Comparison of ENCODE assay signal across 1 cellular context in the genomic region with DNA sequence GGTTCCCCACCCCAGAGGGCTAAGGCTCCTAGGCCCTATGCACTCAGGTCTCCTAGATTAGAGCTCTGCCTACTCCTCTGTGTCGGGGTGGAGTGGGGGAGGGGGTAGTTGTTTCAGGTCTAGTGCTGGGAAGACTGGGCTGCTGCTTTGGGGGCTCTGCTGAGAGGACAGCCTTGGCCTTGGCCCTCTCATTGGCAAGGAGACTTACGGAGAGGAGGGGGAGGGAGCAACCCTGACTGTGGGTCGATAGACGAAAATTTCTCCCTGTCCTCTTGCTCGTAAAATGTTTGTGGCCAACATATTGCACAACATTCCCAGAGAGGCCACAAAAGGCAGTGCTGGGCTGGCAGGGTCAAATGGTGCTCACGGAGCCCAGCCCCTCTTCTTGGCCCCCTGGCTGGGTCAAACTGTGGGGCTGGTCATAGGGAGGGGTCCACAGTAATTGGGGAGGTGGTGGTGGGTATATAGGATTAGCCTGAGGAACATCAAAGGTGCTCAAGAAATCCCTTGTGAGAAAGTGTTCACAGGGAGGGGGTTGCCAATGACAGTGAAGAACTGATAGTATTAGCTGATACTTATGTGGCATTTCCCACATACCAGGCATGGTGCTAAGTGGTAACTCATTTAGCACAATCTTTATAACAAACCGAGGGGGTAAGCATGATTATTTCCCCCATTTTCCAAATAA.
TF ChIP-seq lines count a peak whose summit lies in the region.

No MANE protein-coding gene starts in this region.

TF ChIP-seq in K562, 482 proteins besides CTCF, POLR2A, EP300 and RAD21 (continued from another document and continues in another):
- TF ChIP-seq, protein P1, sequence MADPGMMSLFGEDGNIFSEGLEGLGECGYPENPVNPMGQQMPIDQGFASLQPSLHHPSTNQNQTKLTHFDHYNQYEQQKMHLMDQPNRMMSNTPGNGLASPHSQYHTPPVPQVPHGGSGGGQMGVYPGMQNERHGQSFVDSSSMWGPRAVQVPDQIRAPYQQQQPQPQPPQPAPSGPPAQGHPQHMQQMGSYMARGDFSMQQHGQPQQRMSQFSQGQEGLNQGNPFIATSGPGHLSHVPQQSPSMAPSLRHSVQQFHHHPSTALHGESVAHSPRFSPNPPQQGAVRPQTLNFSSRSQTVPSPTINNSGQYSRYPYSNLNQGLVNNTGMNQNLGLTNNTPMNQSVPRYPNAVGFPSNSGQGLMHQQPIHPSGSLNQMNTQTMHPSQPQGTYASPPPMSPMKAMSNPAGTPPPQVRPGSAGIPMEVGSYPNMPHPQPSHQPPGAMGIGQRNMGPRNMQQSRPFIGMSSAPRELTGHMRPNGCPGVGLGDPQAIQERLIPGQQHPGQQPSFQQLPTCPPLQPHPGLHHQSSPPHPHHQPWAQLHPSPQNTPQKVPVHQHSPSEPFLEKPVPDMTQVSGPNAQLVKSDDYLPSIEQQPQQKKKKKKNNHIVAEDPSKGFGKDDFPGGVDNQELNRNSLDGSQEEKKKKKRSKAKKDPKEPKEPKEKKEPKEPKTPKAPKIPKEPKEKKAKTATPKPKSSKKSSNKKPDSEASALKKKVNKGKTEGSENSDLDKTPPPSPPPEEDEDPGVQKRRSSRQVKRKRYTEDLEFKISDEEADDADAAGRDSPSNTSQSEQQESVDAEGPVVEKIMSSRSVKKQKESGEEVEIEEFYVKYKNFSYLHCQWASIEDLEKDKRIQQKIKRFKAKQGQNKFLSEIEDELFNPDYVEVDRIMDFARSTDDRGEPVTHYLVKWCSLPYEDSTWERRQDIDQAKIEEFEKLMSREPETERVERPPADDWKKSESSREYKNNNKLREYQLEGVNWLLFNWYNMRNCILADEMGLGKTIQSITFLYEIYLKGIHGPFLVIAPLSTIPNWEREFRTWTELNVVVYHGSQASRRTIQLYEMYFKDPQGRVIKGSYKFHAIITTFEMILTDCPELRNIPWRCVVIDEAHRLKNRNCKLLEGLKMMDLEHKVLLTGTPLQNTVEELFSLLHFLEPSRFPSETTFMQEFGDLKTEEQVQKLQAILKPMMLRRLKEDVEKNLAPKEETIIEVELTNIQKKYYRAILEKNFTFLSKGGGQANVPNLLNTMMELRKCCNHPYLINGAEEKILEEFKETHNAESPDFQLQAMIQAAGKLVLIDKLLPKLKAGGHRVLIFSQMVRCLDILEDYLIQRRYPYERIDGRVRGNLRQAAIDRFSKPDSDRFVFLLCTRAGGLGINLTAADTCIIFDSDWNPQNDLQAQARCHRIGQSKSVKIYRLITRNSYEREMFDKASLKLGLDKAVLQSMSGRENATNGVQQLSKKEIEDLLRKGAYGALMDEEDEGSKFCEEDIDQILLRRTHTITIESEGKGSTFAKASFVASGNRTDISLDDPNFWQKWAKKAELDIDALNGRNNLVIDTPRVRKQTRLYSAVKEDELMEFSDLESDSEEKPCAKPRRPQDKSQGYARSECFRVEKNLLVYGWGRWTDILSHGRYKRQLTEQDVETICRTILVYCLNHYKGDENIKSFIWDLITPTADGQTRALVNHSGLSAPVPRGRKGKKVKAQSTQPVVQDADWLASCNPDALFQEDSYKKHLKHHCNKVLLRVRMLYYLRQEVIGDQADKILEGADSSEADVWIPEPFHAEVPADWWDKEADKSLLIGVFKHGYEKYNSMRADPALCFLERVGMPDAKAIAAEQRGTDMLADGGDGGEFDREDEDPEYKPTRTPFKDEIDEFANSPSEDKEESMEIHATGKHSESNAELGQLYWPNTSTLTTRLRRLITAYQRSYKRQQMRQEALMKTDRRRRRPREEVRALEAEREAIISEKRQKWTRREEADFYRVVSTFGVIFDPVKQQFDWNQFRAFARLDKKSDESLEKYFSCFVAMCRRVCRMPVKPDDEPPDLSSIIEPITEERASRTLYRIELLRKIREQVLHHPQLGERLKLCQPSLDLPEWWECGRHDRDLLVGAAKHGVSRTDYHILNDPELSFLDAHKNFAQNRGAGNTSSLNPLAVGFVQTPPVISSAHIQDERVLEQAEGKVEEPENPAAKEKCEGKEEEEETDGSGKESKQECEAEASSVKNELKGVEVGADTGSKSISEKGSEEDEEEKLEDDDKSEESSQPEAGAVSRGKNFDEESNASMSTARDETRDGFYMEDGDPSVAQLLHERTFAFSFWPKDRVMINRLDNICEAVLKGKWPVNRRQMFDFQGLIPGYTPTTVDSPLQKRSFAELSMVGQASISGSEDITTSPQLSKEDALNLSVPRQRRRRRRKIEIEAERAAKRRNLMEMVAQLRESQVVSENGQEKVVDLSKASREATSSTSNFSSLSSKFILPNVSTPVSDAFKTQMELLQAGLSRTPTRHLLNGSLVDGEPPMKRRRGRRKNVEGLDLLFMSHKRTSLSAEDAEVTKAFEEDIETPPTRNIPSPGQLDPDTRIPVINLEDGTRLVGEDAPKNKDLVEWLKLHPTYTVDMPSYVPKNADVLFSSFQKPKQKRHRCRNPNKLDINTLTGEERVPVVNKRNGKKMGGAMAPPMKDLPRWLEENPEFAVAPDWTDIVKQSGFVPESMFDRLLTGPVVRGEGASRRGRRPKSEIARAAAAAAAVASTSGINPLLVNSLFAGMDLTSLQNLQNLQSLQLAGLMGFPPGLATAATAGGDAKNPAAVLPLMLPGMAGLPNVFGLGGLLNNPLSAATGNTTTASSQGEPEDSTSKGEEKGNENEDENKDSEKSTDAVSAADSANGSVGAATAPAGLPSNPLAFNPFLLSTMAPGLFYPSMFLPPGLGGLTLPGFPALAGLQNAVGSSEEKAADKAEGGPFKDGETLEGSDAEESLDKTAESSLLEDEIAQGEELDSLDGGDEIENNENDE (IDR thresholded peaks at IDR 0.05; ENCODE audit: low read depth, low read length): no peak
- TF ChIP-seq POLR2H (tag; IDR thresholded peaks at IDR 0.05; ENCODE audit: low read depth): no peak
- TF ChIP-seq SREBF1 (IDR thresholded peaks at IDR 0.05; ENCODE audit: borderline replicate concordance, low read depth, low read length): no peak
- TF ChIP-seq SIN3B (IDR thresholded peaks at IDR 0.05; ENCODE audit: low read depth): no peak
- no peak for TF ChIP-seq NEUROD1 (IDR thresholded peaks at IDR 0.05; ENCODE audit: borderline replicate concordance, low read depth, low read length, partially characterized antibody)
- TF ChIP-seq, protein P2, sequence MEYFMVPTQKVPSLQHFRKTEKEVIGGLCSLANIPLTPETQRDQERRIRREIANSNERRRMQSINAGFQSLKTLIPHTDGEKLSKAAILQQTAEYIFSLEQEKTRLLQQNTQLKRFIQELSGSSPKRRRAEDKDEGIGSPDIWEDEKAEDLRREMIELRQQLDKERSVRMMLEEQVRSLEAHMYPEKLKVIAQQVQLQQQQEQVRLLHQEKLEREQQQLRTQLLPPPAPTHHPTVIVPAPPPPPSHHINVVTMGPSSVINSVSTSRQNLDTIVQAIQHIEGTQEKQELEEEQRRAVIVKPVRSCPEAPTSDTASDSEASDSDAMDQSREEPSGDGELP (CRISPR knock-in tag; IDR thresholded peaks at IDR 0.05; ENCODE audit: borderline replicate concordance): no peak
- no peak for TF ChIP-seq HDAC6 (IDR thresholded peaks at IDR 0.05; ENCODE audit: low read depth, low read length)
- TF ChIP-seq, protein P3, sequence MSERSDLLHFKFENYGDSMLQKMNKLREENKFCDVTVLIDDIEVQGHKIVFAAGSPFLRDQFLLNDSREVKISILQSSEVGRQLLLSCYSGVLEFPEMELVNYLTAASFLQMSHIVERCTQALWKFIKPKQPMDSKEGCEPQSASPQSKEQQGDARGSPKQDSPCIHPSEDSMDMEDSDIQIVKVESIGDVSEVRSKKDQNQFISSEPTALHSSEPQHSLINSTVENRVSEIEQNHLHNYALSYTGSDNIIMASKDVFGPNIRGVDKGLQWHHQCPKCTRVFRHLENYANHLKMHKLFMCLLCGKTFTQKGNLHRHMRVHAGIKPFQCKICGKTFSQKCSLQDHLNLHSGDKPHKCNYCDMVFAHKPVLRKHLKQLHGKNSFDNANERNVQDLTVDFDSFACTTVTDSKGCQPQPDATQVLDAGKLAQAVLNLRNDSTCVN (CRISPR knock-in tag; IDR thresholded peaks at IDR 0.05): no peak
- TF ChIP-seq, protein P4, sequence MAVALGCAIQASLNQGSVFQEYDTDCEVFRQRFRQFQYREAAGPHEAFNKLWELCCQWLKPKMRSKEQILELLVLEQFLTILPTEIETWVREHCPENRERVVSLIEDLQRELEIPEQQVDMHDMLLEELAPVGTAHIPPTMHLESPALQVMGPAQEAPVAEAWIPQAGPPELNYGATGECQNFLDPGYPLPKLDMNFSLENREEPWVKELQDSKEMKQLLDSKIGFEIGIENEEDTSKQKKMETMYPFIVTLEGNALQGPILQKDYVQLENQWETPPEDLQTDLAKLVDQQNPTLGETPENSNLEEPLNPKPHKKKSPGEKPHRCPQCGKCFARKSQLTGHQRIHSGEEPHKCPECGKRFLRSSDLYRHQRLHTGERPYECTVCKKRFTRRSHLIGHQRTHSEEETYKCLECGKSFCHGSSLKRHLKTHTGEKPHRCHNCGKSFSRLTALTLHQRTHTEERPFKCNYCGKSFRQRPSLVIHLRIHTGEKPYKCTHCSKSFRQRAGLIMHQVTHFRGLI (CRISPR knock-in tag; IDR thresholded peaks at IDR 0.05): no peak
- TF ChIP-seq NR4A1 (CRISPR knock-in tag; IDR thresholded peaks at IDR 0.05): no peak
- no peak for TF ChIP-seq NR4A1 (tag; IDR thresholded peaks at IDR 0.05)
- no peak for TF ChIP-seq ZNF77 (CRISPR knock-in tag; IDR thresholded peaks at IDR 0.05)
- TF ChIP-seq STAT5B (CRISPR knock-in tag; IDR thresholded peaks at IDR 0.05): no peak
- TF ChIP-seq ZNF23 (CRISPR knock-in tag; IDR thresholded peaks at IDR 0.05): no peak
- TF ChIP-seq RFX1 (IDR thresholded peaks at IDR 0.05): no peak
- no peak for TF ChIP-seq ZNF134 (CRISPR knock-in tag; conservative IDR thresholded peaks at IDR 0.05)
- TF ChIP-seq MEF2A (IDR thresholded peaks at IDR 0.05; ENCODE audit: control insufficient read depth, low read depth, low read length): no peak
- TF ChIP-seq CCNT2 (IDR thresholded peaks at IDR 0.05; ENCODE audit: borderline replicate concordance, extremely low read depth, insufficient read length, low read depth, low read length): no peak
- peak; percentile 22; the same call in 1 of the 2 replicates for TF ChIP-seq EHMT2 (IDR thresholded peaks at IDR 0.05)
- TF ChIP-seq ZNF79 (CRISPR knock-in tag; IDR thresholded peaks at IDR 0.05; ENCODE audit: low read depth): no peak
- TF ChIP-seq CHD2 (IDR thresholded peaks at IDR 0.05; ENCODE audit: low read depth, low read length): no peak; the same call in 1 of the 2 replicates
- TF ChIP-seq, protein P5, sequence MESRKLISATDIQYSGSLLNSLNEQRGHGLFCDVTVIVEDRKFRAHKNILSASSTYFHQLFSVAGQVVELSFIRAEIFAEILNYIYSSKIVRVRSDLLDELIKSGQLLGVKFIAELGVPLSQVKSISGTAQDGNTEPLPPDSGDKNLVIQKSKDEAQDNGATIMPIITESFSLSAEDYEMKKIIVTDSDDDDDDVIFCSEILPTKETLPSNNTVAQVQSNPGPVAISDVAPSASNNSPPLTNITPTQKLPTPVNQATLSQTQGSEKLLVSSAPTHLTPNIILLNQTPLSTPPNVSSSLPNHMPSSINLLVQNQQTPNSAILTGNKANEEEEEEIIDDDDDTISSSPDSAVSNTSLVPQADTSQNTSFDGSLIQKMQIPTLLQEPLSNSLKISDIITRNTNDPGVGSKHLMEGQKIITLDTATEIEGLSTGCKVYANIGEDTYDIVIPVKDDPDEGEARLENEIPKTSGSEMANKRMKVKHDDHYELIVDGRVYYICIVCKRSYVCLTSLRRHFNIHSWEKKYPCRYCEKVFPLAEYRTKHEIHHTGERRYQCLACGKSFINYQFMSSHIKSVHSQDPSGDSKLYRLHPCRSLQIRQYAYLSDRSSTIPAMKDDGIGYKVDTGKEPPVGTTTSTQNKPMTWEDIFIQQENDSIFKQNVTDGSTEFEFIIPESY (CRISPR knock-in tag; IDR thresholded peaks at IDR 0.05): no peak
- TF ChIP-seq HEY1 (CRISPR knock-in tag; IDR thresholded peaks at IDR 0.05; ENCODE audit: borderline replicate concordance): no peak
- no peak for TF ChIP-seq ZNF830 (CRISPR knock-in tag; IDR thresholded peaks at IDR 0.05)
- TF ChIP-seq MAFK (IDR thresholded peaks at IDR 0.05; ENCODE audit: low read length): no peak
- no peak for TF ChIP-seq ZC3H8 (IDR thresholded peaks at IDR 0.05)
- TF ChIP-seq JUND (IDR thresholded peaks at IDR 0.05; ENCODE audit: borderline replicate concordance, low read depth, low read length): no peak
- TF ChIP-seq JUND (tag; IDR thresholded peaks at IDR 0.05; ENCODE audit: borderline replicate concordance, low read depth, low read length): no peak; the same call in 2 of the 3 replicates
- TF ChIP-seq RFX5 (IDR thresholded peaks at IDR 0.05; ENCODE audit: low read depth, low read length): no peak
- TF ChIP-seq, protein P6, sequence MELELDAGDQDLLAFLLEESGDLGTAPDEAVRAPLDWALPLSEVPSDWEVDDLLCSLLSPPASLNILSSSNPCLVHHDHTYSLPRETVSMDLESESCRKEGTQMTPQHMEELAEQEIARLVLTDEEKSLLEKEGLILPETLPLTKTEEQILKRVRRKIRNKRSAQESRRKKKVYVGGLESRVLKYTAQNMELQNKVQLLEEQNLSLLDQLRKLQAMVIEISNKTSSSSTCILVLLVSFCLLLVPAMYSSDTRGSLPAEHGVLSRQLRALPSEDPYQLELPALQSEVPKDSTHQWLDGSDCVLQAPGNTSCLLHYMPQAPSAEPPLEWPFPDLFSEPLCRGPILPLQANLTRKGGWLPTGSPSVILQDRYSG (tag; conservative IDR thresholded peaks at IDR 0.05; ENCODE audit: low read depth): 0 out of 2 replicates have a peak, but pooled peaks have one; percentile 43
- peak; percentile 25; the same call in 1 of the 2 replicates for TF ChIP-seq CXXC5 (CRISPR knock-in tag; IDR thresholded peaks at IDR 0.05)
- TF ChIP-seq TEAD2 (tag; IDR thresholded peaks at IDR 0.05): no peak
- TF ChIP-seq COPS2 (conservative IDR thresholded peaks at IDR 0.05): no peak
- TF ChIP-seq MECOM (CRISPR knock-in tag; IDR thresholded peaks at IDR 0.05): no peak
- TF ChIP-seq, protein P7, sequence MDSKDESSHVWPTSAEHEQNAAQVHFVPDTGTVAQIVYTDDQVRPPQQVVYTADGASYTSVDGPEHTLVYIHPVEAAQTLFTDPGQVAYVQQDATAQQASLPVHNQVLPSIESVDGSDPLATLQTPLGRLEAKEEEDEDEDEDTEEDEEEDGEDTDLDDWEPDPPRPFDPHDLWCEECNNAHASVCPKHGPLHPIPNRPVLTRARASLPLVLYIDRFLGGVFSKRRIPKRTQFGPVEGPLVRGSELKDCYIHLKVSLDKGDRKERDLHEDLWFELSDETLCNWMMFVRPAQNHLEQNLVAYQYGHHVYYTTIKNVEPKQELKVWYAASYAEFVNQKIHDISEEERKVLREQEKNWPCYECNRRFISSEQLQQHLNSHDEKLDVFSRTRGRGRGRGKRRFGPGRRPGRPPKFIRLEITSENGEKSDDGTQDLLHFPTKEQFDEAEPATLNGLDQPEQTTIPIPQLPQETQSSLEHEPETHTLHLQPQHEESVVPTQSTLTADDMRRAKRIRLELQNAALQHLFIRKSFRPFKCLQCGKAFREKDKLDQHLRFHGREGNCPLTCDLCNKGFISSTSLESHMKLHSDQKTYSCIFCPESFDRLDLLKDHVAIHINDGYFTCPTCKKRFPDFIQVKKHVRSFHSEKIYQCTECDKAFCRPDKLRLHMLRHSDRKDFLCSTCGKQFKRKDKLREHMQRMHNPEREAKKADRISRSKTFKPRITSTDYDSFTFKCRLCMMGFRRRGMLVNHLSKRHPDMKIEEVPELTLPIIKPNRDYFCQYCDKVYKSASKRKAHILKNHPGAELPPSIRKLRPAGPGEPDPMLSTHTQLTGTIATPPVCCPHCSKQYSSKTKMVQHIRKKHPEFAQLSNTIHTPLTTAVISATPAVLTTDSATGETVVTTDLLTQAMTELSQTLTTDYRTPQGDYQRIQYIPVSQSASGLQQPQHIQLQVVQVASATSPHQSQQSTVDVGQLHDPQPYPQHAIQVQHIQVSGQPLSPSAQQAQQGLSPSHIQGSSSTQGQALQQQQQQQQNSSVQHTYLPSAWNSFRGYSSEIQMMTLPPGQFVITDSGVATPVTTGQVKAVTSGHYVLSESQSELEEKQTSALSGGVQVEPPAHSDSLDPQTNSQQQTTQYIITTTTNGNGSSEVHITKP (IDR thresholded peaks at IDR 0.05; ENCODE audit: partially characterized antibody): no peak
